ENCODE assay signal across 12 cellular contexts in genomic region chr1:54808443-54809207, GRCh38. TPM values are rescaled to one million over a fixed set of nuclear protein-coding genes. Genes with fewer than 3 reads are reported as not detected.
DNase-seq lines count a peak whose midpoint lies in the region; ATAC-seq and TF ChIP-seq lines count a peak whose summit lies in the region.
"Had no signal": no experiment of that assay in that cellular context is flagged by ENCODE, and none has a peak within 500 bp of the region (broad histone marks: within the 10 kb centered on the region; RNA-seq: fewer than 3 reads in every experiment).

No MANE protein-coding gene starts in this region.

- H2AFZ ChIP-seq in Loucy (ENCODE audit: low read length) = no peak overlapping the region

- ATAC-seq in GM21529 (IDR thresholded peaks at IDR 0.05; ENCODE audit: unreplicated experiment) (no peak), GM18502 (IDR thresholded peaks at IDR 0.05; ENCODE audit: poor library complexity, unreplicated experiment) (no peak), GM19463 (IDR thresholded peaks at IDR 0.05; ENCODE audit: unreplicated experiment) (no peak)

- DNase-seq in GM12864 (ENCODE audit: low read depth) (no peak), endodermal cell (peak; percentile 75), neural crest cell (ENCODE audit: low read depth, low spot score) (no peak)
- DNase-seq: activated CD4-positive, alpha-beta T cell treated with anti-CD3 and anti-CD28 coated beads, Interleukin-2, amount 50 U/mL, for 48 hours; NCI-H1092; NCI-H526 treated with DMSO at 0.1 percent for 48 hours had no signal

- H3K36me3 Mint-ChIP-seq in endodermal cell (ENCODE audit: low read depth) = no peaks in the 10 kb centered on the region
- no peaks in the 10 kb centered on the region for H3K36me3 Mint-ChIP-seq in neural crest cell (ENCODE audit: low read depth)

- no peaks in the 10 kb centered on the region for H3K9me3 ChIP-seq in Loucy (ENCODE audit: insufficient read depth, low read depth, low read length)
- H3K9me3 ChIP-seq in endodermal cell (ENCODE audit: control insufficient read depth, low read length) = no peaks in the 10 kb centered on the region
- H3K9me3 ChIP-seq: neutrophil had no signal

- no peaks in the 10 kb centered on the region for H4K20me1 ChIP-seq in Loucy (ENCODE audit: insufficient read depth, low read length, poor library complexity, severe bottlenecking)

- 52 to 80% methylated on average over 3 to 12 of the region's 12 CpGs for WGBS in endodermal cell (ENCODE audit: insufficient coverage in 1 of 2, insufficient read length in 1 of 2), 2 experiments

- no peak overlapping the region for H3K4me3 ChIP-seq in GM12864 (ENCODE audit: low read depth, low read length)
- no peak overlapping the region for H3K4me3 ChIP-seq in Loucy (ENCODE audit: low read length, poor library complexity, severe bottlenecking)
- H3K4me3 ChIP-seq in endodermal cell (ENCODE audit: low read length) = no peak overlapping the region

- H3F3A ChIP-seq in Loucy (ENCODE audit: low read depth) = no peaks in the 10 kb centered on the region

- H3K27me3 ChIP-seq in Loucy (ENCODE audit: insufficient read depth, low read length, poor library complexity, severe bottlenecking) (no peaks in the 10 kb centered on the region), endodermal cell (ENCODE audit: control insufficient read depth, insufficient read depth, low read length, poor library complexity, severe bottlenecking) (no peaks in the 10 kb centered on the region)
- H3K27me3 ChIP-seq: neutrophil had no signal

- no peaks in the 10 kb centered on the region for H3K9me3 Mint-ChIP-seq in endodermal cell
- H3K9me3 Mint-ChIP-seq in neural crest cell = no peaks in the 10 kb centered on the region

- H3K27ac ChIP-seq in endodermal cell (ENCODE audit: low read depth, low read length) = no peak overlapping the region
- H3K27ac ChIP-seq: neutrophil had no signal

- H3K36me3 ChIP-seq in Loucy (ENCODE audit: insufficient read depth, low read length) (no peaks in the 10 kb centered on the region), endodermal cell (ENCODE audit: control insufficient read depth, insufficient read depth, low read length) (no peaks in the 10 kb centered on the region)
- H3K36me3 ChIP-seq: neutrophil had no signal

- H3K27me3 Mint-ChIP-seq in endodermal cell (ENCODE audit: insufficient read depth) = peaks cover 9% of the 10 kb centered on the region
- peaks cover 10% of the 10 kb centered on the region for H3K27me3 Mint-ChIP-seq in neural crest cell (ENCODE audit: low read depth)

- no peaks in the 10 kb centered on the region for H3K9me2 ChIP-seq in Loucy (replicated peaks; ENCODE audit: low read depth, low read length)

- H3K9ac ChIP-seq in Loucy (ENCODE audit: low read depth, low read length, poor library complexity, severe bottlenecking) = no peak overlapping the region
- no peak overlapping the region for H3K9ac ChIP-seq in endodermal cell (ENCODE audit: extremely low read depth, low read length, poor library complexity, severe bottlenecking)

- peak; percentile 25 for TF ChIP-seq CTCF in GM12864 (IDR thresholded peaks at IDR 0.05; ENCODE audit: low read depth, low read length, missing control alignments)
- peak; percentile 41; the same call in 1 of the 2 replicates for TF ChIP-seq CTCF in Loucy (conservative IDR thresholded peaks at IDR 0.05; ENCODE audit: low read length)
- peak; percentile 55 for TF ChIP-seq CTCF in endodermal cell (conservative IDR thresholded peaks at IDR 0.05)
- TF ChIP-seq CTCF in neural crest cell (conservative IDR thresholded peaks at IDR 0.05) = peak; percentile 32

- H3K4me3 Mint-ChIP-seq in endodermal cell (no peak overlapping the region), neural crest cell (no peak overlapping the region)

- H3K4me1 Mint-ChIP-seq in endodermal cell = peaks cover 5% of the 10 kb centered on the region
- peaks cover 5% of the 10 kb centered on the region for H3K4me1 Mint-ChIP-seq in neural crest cell

- H3K27ac Mint-ChIP-seq in endodermal cell = no peak overlapping the region
- H3K27ac Mint-ChIP-seq in neural crest cell (ENCODE audit: unreplicated experiment) = no peak overlapping the region

- no peaks in the 10 kb centered on the region for H3K79me2 ChIP-seq in Loucy (ENCODE audit: insufficient read depth, low read length)

- H3K4me1 ChIP-seq in Loucy (ENCODE audit: insufficient read depth, low read length, poor library complexity, severe bottlenecking) (no peaks in the 10 kb centered on the region), endodermal cell (ENCODE audit: control insufficient read depth, insufficient read depth, low read length) (no peaks in the 10 kb centered on the region)

- H3K4me2 ChIP-seq in Loucy (ENCODE audit: low read depth, low read length, poor library complexity, severe bottlenecking) = no peak overlapping the region

RNA-seq across cellular contexts. Expression of gene TTC22, which starts 7.5 kb away (rescaled TPM):
- under 1 TPM; 0.44 to 0.53 TPM for total RNA-seq in endodermal cell
- 0.11 TPM for polyA plus RNA-seq in endodermal cell (2013, experiment 1 of 2)
- polyA plus RNA-seq in endodermal cell (2013, experiment 2 of 2) = not detected
- not detected in 2 replicates for total RNA-seq in neural crest cell
- total RNA-seq: endothelial cell of umbilical vein had no signal
- polyA plus RNA-seq: endothelial cell of umbilical vein had no signal

RNA-seq across cellular contexts. Expression of gene PARS2, which starts 44.3 kb away (rescaled TPM):
- total RNA-seq in endodermal cell = 1 to 10 TPM; 8.9 to 9.1 TPM
- polyA plus RNA-seq in endodermal cell (2013, experiment 1 of 2) = 8.7 TPM
- polyA plus RNA-seq in endodermal cell (2013, experiment 2 of 2) = 7.0 TPM
- 7.1 and 8.2 TPM in 2 replicates for total RNA-seq in neural crest cell
